In genomic region chr7:100839361-100839760, GRCh38 we compare ENCODE assay signal across 1 cellular context.
TF ChIP-seq lines count a peak whose summit lies in the region.

No MANE protein-coding gene starts in this region.

TF ChIP-seq in H1, 55 proteins besides CTCF, POLR2A, EP300 and RAD21:
- TF ChIP-seq KDM4A (IDR thresholded peaks at IDR 0.05; ENCODE audit: low read depth, low read length, severe bottlenecking) (no peak), HDAC6 (IDR thresholded peaks at IDR 0.05; ENCODE audit: low read depth, low read length) (no peak), NANOG (IDR thresholded peaks at IDR 0.05; ENCODE audit: insufficient read depth, low read depth, low read length, poor library complexity, severe bottlenecking) (no peak), NRF1 (IDR thresholded peaks at IDR 0.05; ENCODE audit: low read depth, low read length) (no peak), EGR1 (IDR thresholded peaks at IDR 0.05; ENCODE audit: borderline replicate concordance, low read depth, low read length) (no peak), SIN3A (conservative IDR thresholded peaks at IDR 0.05 in 1 of 2, IDR thresholded peaks at IDR 0.05 in 1 of 2; ENCODE audit: low read depth in 1 of 2, low read length in 2 of 2) (no peak), CHD2 (IDR thresholded peaks at IDR 0.05; ENCODE audit: low read length) (no peak), SIRT6 (IDR thresholded peaks at IDR 0.05; ENCODE audit: low read length) (no peak), KDM1A (IDR thresholded peaks at IDR 0.05; ENCODE audit: borderline replicate concordance, low read length) (no peak), BRCA1 (IDR thresholded peaks at IDR 0.05; ENCODE audit: low read depth, low read length) (no peak), POU5F1 (IDR thresholded peaks at IDR 0.05; ENCODE audit: low read depth, low read length) (no peak), POLR2AphosphoS5 (IDR thresholded peaks at IDR 0.05; ENCODE audit: low read depth, low read length) (no peak), SP2 (IDR thresholded peaks at IDR 0.05; ENCODE audit: low read length) (no peak), CREB1 (IDR thresholded peaks at IDR 0.05) (no peak)
